ENCODE assay signal across 19 cellular contexts in genomic region chr11:64694026-64694755, GRCh38. TPM values are rescaled to one million over a fixed set of nuclear protein-coding genes. Genes with fewer than 3 reads are reported as not detected.
"Had no signal": no experiment of that assay in that cellular context is flagged by ENCODE, and none has a peak within 500 bp of the region (broad histone marks: within the 10 kb centered on the region; RNA-seq: fewer than 3 reads in every experiment).

No MANE protein-coding gene starts in this region.

- H3K9me3 Mint-ChIP-seq: activated CD8-positive, alpha-beta T cell treated with anti-CD3 and anti-CD28 coated beads for 36 hours; activated naive CD4-positive, alpha-beta T cell treated with anti-CD3 and anti-CD28 coated beads, Interleukin-2, amount 50 U/mL, for 72 hours; activated T-cell treated with anti-CD3 and anti-CD28 coated beads, Interleukin-2, amount 50 U/mL, for 4 hours; T-helper 1 cell treated with Interleukin-12 subunit alpha and Interleukin-12 subunit beta and Interleukin-4 antibody, amounts not matched to agents 30 μg/mL and 1 μg/mL, for 36 hours had no signal

- H3K4me2 ChIP-seq: smooth muscle cell had no signal

- H3K4me1 ChIP-seq: colonic mucosa, right lobe of liver, thyroid gland, uterus had no signal

- H3K27ac Mint-ChIP-seq: activated CD8-positive, alpha-beta T cell treated with anti-CD3 and anti-CD28 coated beads for 36 hours; T-helper 1 cell treated with Interleukin-12 subunit alpha and Interleukin-12 subunit beta and Interleukin-4 antibody, amounts not matched to agents 30 μg/mL and 1 μg/mL, for 36 hours had no signal

- DNase-seq: activated CD4-positive, alpha-beta T cell treated with anti-CD3 and anti-CD28 coated beads for 4 hours; activated effector memory CD4-positive, alpha-beta T cell treated with anti-CD3 and anti-CD28 coated beads, Interleukin-2, amount 50 U/mL, for 16 hours; activated T-cell treated with anti-CD3 and anti-CD28 coated beads, Interleukin-2, amount 50 U/mL, for 4 hours; amniotic stem cell; colonic mucosa; naive thymus-derived CD4-positive, alpha-beta T cell; right lobe of liver; uterus had no signal

- H3K4me3 Mint-ChIP-seq: activated CD8-positive, alpha-beta T cell treated with anti-CD3 and anti-CD28 coated beads for 36 hours; activated T-cell treated with anti-CD3 and anti-CD28 coated beads, Interleukin-2, amount 50 U/mL, for 4 hours; T-helper 1 cell treated with Interleukin-12 subunit alpha and Interleukin-12 subunit beta and Interleukin-4 antibody, amounts not matched to agents 30 μg/mL and 1 μg/mL, for 36 hours had no signal

- H3K27ac ChIP-seq: colonic mucosa, esophagus muscularis mucosa, right lobe of liver, thyroid gland, uterus, WERI-Rb-1 had no signal

- H3K9me3 ChIP-seq: colonic mucosa, esophagus muscularis mucosa, right lobe of liver, thyroid gland, uterus had no signal

- H3K36me3 Mint-ChIP-seq: activated naive CD4-positive, alpha-beta T cell treated with anti-CD3 and anti-CD28 coated beads, Interleukin-2, amount 50 U/mL, for 72 hours; naive thymus-derived CD4-positive, alpha-beta T cell had no signal

- H3K4me3 ChIP-seq: colonic mucosa, esophagus muscularis mucosa, right lobe of liver, smooth muscle cell, thyroid gland, uterus had no signal

- H3K36me3 ChIP-seq: colonic mucosa, esophagus muscularis mucosa, right lobe of liver, thyroid gland, uterus, WERI-Rb-1 had no signal

- H3K27me3 ChIP-seq: right lobe of liver, thyroid gland, uterus had no signal

- ATAC-seq: activated CD8-positive, alpha-beta T cell treated with anti-CD3 and anti-CD28 coated beads for 36 hours; activated naive CD4-positive, alpha-beta T cell treated with anti-CD3 and anti-CD28 coated beads, Interleukin-2, amount 50 U/mL, for 72 hours; activated T-cell treated with anti-CD3 and anti-CD28 coated beads, Interleukin-2, amount 50 U/mL, for 4 hours; left lobe of liver; naive thymus-derived CD4-positive, alpha-beta T cell; right lobe of liver had no signal

- FAIRE-seq: keratinocyte had no signal

RNA-seq across cellular contexts. Expression of gene NRXN2, which starts 28.8 kb away (rescaled TPM):
- total RNA-seq: lung microvascular endothelial cell, pulmonary artery endothelial cell had no signal
- polyA plus RNA-seq: keratinocyte; naive thymus-derived CD4-positive, alpha-beta T cell had no signal
